18 cellular contexts compared by ENCODE assay signal in genomic region chr11:95435628-95436353, GRCh38.
DNase-seq lines count a peak whose midpoint lies in the region; ATAC-seq, FAIRE-seq and TF ChIP-seq lines count a peak whose summit lies in the region.
"Had no signal": no experiment of that assay in that cellular context is flagged by ENCODE, and none has a peak within 500 bp of the region (broad histone marks: within the 10 kb centered on the region; RNA-seq: fewer than 3 reads in every experiment).

No MANE protein-coding gene starts in this region.

- no peak overlapping the region for H4K8ac ChIP-seq in neuronal stem cell (ENCODE audit: low read depth, low read length)

- peaks cover 4% of the 10 kb centered on the region for H3K4me1 ChIP-seq in iPS-15b (ENCODE audit: control insufficient read depth, insufficient read depth, low read length)
- H3K4me1 ChIP-seq in neuronal stem cell (ENCODE audit: control insufficient read depth in 2 of 2, insufficient read depth in 1 of 2, low read depth in 1 of 2, low read length in 2 of 2), result no peaks in the 10 kb centered on the region
- H3K4me1 ChIP-seq: HAP-1 had no signal

- in situ Hi-C loops in GM13977 (cut with MboI; ENCODE audit: low pct_unique_long_range_greater_than_20kb, low sequenced_read_pairs, unreplicated experiment), result no loop called here

- no peak overlapping the region for H3K27ac ChIP-seq in neuronal stem cell (replicated peaks; ENCODE audit: low read length)
- H3K27ac ChIP-seq: 22Rv1 had no signal

- H3K36me3 Mint-ChIP-seq in T-helper 2 cell treated with Interferon-gamma antibody and Interleukin-4, amounts not matched to agents 5 μg/mL and 100 μg/mL, for 36 hours (ENCODE audit: low read depth), result no peaks in the 10 kb centered on the region
- H3K36me3 Mint-ChIP-seq: CD8-positive, alpha-beta memory T cell had no signal

- H3K79me1 ChIP-seq in neuronal stem cell (ENCODE audit: low read depth, low read length), result no peaks in the 10 kb centered on the region

- no peaks in the 10 kb centered on the region for H3K27me3 ChIP-seq in iPS-15b (ENCODE audit: control insufficient read depth, insufficient read depth, low read length)
- H3K27me3 ChIP-seq in neuronal stem cell (ENCODE audit: control insufficient read depth in 3 of 3, insufficient read depth in 3 of 3, low read depth in 1 of 3, low read length in 3 of 3), result no peaks in the 10 kb centered on the region

- no peaks in the 10 kb centered on the region for H3K9me3 Mint-ChIP-seq in T-helper 2 cell treated with Interferon-gamma antibody and Interleukin-4, amounts not matched to agents 5 μg/mL and 100 μg/mL, for 36 hours

- H3K14ac ChIP-seq in neuronal stem cell (ENCODE audit: low read length), result no peak overlapping the region

- H3K23ac ChIP-seq in neuronal stem cell (ENCODE audit: low read depth, low read length, poor library complexity), result no peak overlapping the region

- no peak overlapping the region for H2BK15ac ChIP-seq in neuronal stem cell (ENCODE audit: low read length)

- H3K4me3 ChIP-seq in iPS-15b (ENCODE audit: low read depth, low read length) (peak overlapping the region; percentile 3), neuronal stem cell (ENCODE audit: low read length in 2 of 2) (no peak overlapping the region)
- H3K4me3 ChIP-seq: HAP-1 had no signal

- H3K27ac Mint-ChIP-seq in T-helper 2 cell treated with Interferon-gamma antibody and Interleukin-4, amounts not matched to agents 5 μg/mL and 100 μg/mL, for 36 hours, result no peak overlapping the region

- H3K18ac ChIP-seq in neuronal stem cell (ENCODE audit: low read length), result no peak overlapping the region

- H2AFZ ChIP-seq in neuronal stem cell (ENCODE audit: low read length), result peak overlapping the region; percentile 19

- DNase-seq in DMS53 (lab: John Stamatoyannopoulos, UW) (peak; percentile 11), DMS53 treated with DMSO at 0.1 percent for 48 hours (lab: John Stamatoyannopoulos, UW; ENCODE audit: unreplicated experiment) (no peak), neuronal stem cell (ENCODE audit: low spot score) (no peak), GM13977 (ENCODE audit: low spot score) (no peak), GM19239 (ENCODE audit: insufficient read length, low spot score) (no peak)
- DNase-seq in T-helper 2 cell treated with Interferon-gamma antibody and Interleukin-4, amounts not matched to agents 5 μg/mL and 100 μg/mL, for 36 hours (ENCODE audit: low spot score), result no peak
- DNase-seq: CD8-positive, alpha-beta memory T cell; DMS 273 treated with DMSO at 0.1 percent for 48 hours; NCI-H2107; NCI-H345; NCI-H774; Right ventricle myocardium superior had no signal

- FAIRE-seq in GM19239 (lab: Jason Lieb, UNC), result no peak
- FAIRE-seq: GM18507 had no signal

- no peak for TF ChIP-seq CTCF in GM13977 (IDR thresholded peaks at IDR 0.05; ENCODE audit: extremely low read depth, insufficient read depth, missing control alignments)

- H3K9me3 ChIP-seq in iPS-15b (ENCODE audit: control insufficient read depth, insufficient read depth, low read length), result no peaks in the 10 kb centered on the region
- H3K9me3 ChIP-seq in neuronal stem cell (replicated peaks in 1 of 2; ENCODE audit: control insufficient read depth in 2 of 2, insufficient read depth in 1 of 2, low read depth in 1 of 2, low read length in 2 of 2), result no peaks in the 10 kb centered on the region
- H3K9me3 ChIP-seq: HAP-1 had no signal

- no peak overlapping the region for H3K4me2 ChIP-seq in neuronal stem cell (ENCODE audit: insufficient read depth, low read length, poor library complexity, severe bottlenecking)

- H3K36me3 ChIP-seq in iPS-15b (ENCODE audit: control insufficient read depth, insufficient read depth, low read length) (no peaks in the 10 kb centered on the region), neuronal stem cell (replicated peaks in 1 of 2; ENCODE audit: control insufficient read depth in 2 of 2, insufficient read depth in 2 of 2, low read length in 2 of 2) (no peaks in the 10 kb centered on the region)
- H3K36me3 ChIP-seq: HAP-1 had no signal

- no peak for ATAC-seq in HG03521 (IDR thresholded peaks at IDR 0.05; ENCODE audit: unreplicated experiment)
- ATAC-seq: Panc1 had no signal

- H3K9ac ChIP-seq in iPS-15b (ENCODE audit: low read depth, low read length), result no peak overlapping the region
- H3K9ac ChIP-seq in neuronal stem cell (ENCODE audit: low read depth, low read length, poor library complexity), result no peak overlapping the region

- no peak overlapping the region for H2AK5ac ChIP-seq in neuronal stem cell (ENCODE audit: low read depth, low read length)

- no peak overlapping the region for H2BK120ac ChIP-seq in neuronal stem cell (ENCODE audit: low read depth, low read length)

- H2BK12ac ChIP-seq in neuronal stem cell (ENCODE audit: low read length), result no peak overlapping the region

- no peak overlapping the region for H2BK5ac ChIP-seq in neuronal stem cell (ENCODE audit: low read length)

- WGBS in neuronal stem cell (ENCODE audit: extremely low coverage in 2 of 2, insufficient read length in 2 of 2, insufficient replicate concordance in 1 of 2), 2 donors, result no CpG with 5 or more reads among the region's 9 CpGs

- H3K4ac ChIP-seq in neuronal stem cell (ENCODE audit: low read length), result no peak overlapping the region

- H3K4me1 Mint-ChIP-seq in T-helper 2 cell treated with Interferon-gamma antibody and Interleukin-4, amounts not matched to agents 5 μg/mL and 100 μg/mL, for 36 hours (ENCODE audit: low read depth), result peaks cover 18% of the 10 kb centered on the region

- H3K27me3 Mint-ChIP-seq in T-helper 2 cell treated with Interferon-gamma antibody and Interleukin-4, amounts not matched to agents 5 μg/mL and 100 μg/mL, for 36 hours (ENCODE audit: low read depth), result peaks cover 7% of the 10 kb centered on the region

- H3K4me3 Mint-ChIP-seq in T-helper 2 cell treated with Interferon-gamma antibody and Interleukin-4, amounts not matched to agents 5 μg/mL and 100 μg/mL, for 36 hours, result peak overlapping the region; percentile 50
- H3K4me3 Mint-ChIP-seq: CD8-positive, alpha-beta memory T cell had no signal

- no peak overlapping the region for H4K91ac ChIP-seq in neuronal stem cell (ENCODE audit: low read depth, low read length, poor library complexity)
